Comparison of ENCODE assay signal across 8 cellular contexts in genomic region chr6:26520840-26521484, GRCh38. TPM values are rescaled to one million over a fixed set of nuclear protein-coding genes. Genes with fewer than 3 reads are reported as not detected.
DNase-seq lines count a peak whose midpoint lies in the region; ATAC-seq and TF ChIP-seq lines count a peak whose summit lies in the region.

No MANE protein-coding gene starts in this region.

- ATAC-seq in thoracic aorta (ENCODE audit: insufficient number of reproducible peaks, low FRiP score, low read depth) = peak; percentile 93

- H3K27me3 ChIP-seq in HAP-1 (ENCODE audit: low read depth) (no peaks in the 10 kb centered on the region), MG63 (no peaks in the 10 kb centered on the region), osteoblast (ENCODE audit: insufficient read depth, low read length) (no peaks in the 10 kb centered on the region), thoracic aorta (replicated peaks; ENCODE audit: insufficient read depth) (no peaks in the 10 kb centered on the region)

- DNase-seq in GF-D8 (lab: John Stamatoyannopoulos, UW) (peak; percentile 66), HAP-1 (ENCODE audit: low spot score in 2 of 2) (peak; percentile 64 to 87), MG63 (peak; percentile 80), SK-N-DZ (ENCODE audit: low spot score) (peak; percentile 82), glomerular visceral epithelial cell (ENCODE audit: extremely low spot score) (peak; percentile 94), osteoblast (ENCODE audit: insufficient read length, low spot score, missing footprints) (peak; percentile 99), thoracic aorta (ENCODE audit: low spot score) (peak; percentile 51)
- peak; percentile 76 for DNase-seq in activated naive CD4-positive, alpha-beta T cell treated with anti-CD3 and anti-CD28 coated beads, Interleukin-2, amount 50 U/mL, for 16 hours

- H3K36me3 ChIP-seq in HAP-1 (replicated peaks) (no peaks in the 10 kb centered on the region), MG63 (no peaks in the 10 kb centered on the region), osteoblast (ENCODE audit: insufficient read depth, low read length) (no peaks in the 10 kb centered on the region), thoracic aorta (no peaks in the 10 kb centered on the region)

- peak overlapping the region; percentile 84 for H3K4me2 ChIP-seq in osteoblast (ENCODE audit: insufficient read depth, low read length)

- H4K20me1 ChIP-seq in osteoblast (ENCODE audit: insufficient read depth, low read length) = no peaks in the 10 kb centered on the region

- peak overlapping the region; percentile 98 for H2AFZ ChIP-seq in osteoblast (ENCODE audit: low read length)

- TF ChIP-seq CTCF in osteoblast (IDR thresholded peaks at IDR 0.05; ENCODE audit: extremely low read depth, low read depth, low read length) = no peak
- TF ChIP-seq CTCF in thoracic aorta (IDR thresholded peaks at IDR 0.05) = no peak

- peak overlapping the region; percentile 28 for H3K4me3 ChIP-seq in HAP-1
- peak overlapping the region; percentile 63 for H3K4me3 ChIP-seq in MG63
- H3K4me3 ChIP-seq in osteoblast (ENCODE audit: insufficient read depth, low read length) = peak overlapping the region; percentile 79
- peak overlapping the region; percentile 84 for H3K4me3 ChIP-seq in thoracic aorta

- in situ Hi-C loops in HAP-1 (cut with MboI; ENCODE audit: low sequenced_read_pairs) = no loop called here

- H3K79me2 ChIP-seq in osteoblast (ENCODE audit: insufficient read depth, low read length) = peaks cover 3% of the 10 kb centered on the region

- H3K4me1 ChIP-seq in HAP-1 = peaks cover 13% of the 10 kb centered on the region
- peaks cover 5% of the 10 kb centered on the region for H3K4me1 ChIP-seq in osteoblast (ENCODE audit: insufficient read depth, low read length)
- H3K4me1 ChIP-seq in thoracic aorta (ENCODE audit: control insufficient read depth in 1 of 2, low read depth in 2 of 2) = peaks cover 0 to 6% of the 10 kb centered on the region in 2 donors

- H3K9me3 ChIP-seq in HAP-1 = no peaks in the 10 kb centered on the region
- no peaks in the 10 kb centered on the region for H3K9me3 ChIP-seq in MG63
- H3K9me3 ChIP-seq in osteoblast (ENCODE audit: low read depth, low read length) = no peaks in the 10 kb centered on the region
- no peaks in the 10 kb centered on the region for H3K9me3 ChIP-seq in thoracic aorta

- peak overlapping the region; percentile 62 for H3K27ac ChIP-seq in osteoblast (ENCODE audit: low read depth, low read length)
- H3K27ac ChIP-seq in thoracic aorta = peak overlapping the region; percentile 98

RNA-seq across cellular contexts. Expression of gene HMGN4, which starts 17.2 kb away (rescaled TPM):
- total RNA-seq in MG63 (2014; rRNA removed; shearing (Covaris generic); ENCODE audit: low replicate concordance) = 70.7 and 71.8 TPM in 2 replicates
- polyA plus RNA-seq in SK-N-DZ (2014; cell fraction: cytosol; rRNA removed) = 128 and 134 TPM in 2 replicates
- 60.1 and 87.1 TPM in 2 replicates for polyA plus RNA-seq in SK-N-DZ (2014; cell fraction: nucleus; rRNA removed)
- total RNA-seq in osteoblast = 62.2 and 64.5 TPM in 2 replicates
- total RNA-seq in thoracic aorta = 10 to 100 TPM; 41.3 to 45.9 TPM

RNA-seq across cellular contexts. Expression of gene BTN1A1, which starts 20.9 kb away (rescaled TPM):
- not detected in 2 replicates for total RNA-seq in MG63 (2014; rRNA removed; shearing (Covaris generic); ENCODE audit: low replicate concordance)
- 0.03 and 0.16 TPM in 2 replicates for polyA plus RNA-seq in SK-N-DZ (2014; cell fraction: cytosol; rRNA removed)
- polyA plus RNA-seq in SK-N-DZ (2014; cell fraction: nucleus; rRNA removed) = 0.17 TPM in 1 of 2 replicates, not detected in the other
- total RNA-seq in osteoblast (under 0.01 TPM in 2 replicates), thoracic aorta (not detected)

Comparison
In these comparisons a context has a peak if more than half of its experiments do, and no peak if none do; other contexts are left out.
1. Peak in every context shown above with its lines: DNase-seq, ATAC-seq, H3K4me3 ChIP-seq and H3K27ac ChIP-seq.
2. H3K4me3 ChIP-seq: peak in every context shown above with its lines; median percentile 84 in thoracic aorta; 79 in osteoblast; 63 in MG63; 28 in HAP-1.